ENCODE assay signal across 8 cellular contexts in the genomic region with DNA sequence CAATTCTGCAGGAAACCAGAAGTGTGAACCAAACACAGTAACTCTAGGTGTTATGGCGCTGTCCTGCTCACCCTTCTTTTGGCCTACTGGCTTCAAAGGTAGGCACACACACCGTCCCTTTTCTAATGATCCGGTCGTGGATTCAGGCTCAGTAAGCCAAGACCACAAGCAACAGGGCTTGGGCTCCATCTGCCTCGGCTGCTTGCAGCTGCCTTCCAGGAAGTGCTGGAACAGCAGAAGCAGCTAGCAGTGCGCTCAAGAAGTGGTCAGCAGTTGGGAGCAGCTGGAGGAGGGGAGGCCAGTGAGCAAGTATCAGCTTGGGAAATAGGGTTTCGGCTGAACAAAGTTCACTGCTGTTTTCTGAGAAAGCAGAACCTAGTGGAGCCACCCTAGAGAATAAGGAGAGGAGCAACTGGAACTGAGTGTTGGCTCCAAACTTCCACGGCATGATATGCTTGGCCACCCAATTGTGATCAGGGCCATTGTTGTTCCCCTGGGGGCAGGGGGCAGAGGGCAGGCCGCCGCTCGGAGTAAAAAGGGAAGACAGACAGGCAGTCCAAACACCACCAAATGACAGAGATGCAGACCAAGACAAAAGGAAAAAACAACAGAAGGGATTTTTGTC.
DNase-seq lines count a peak whose midpoint lies in the region; ATAC-seq and TF ChIP-seq lines count a peak whose summit lies in the region.

No MANE protein-coding gene starts in this region.

- peak overlapping the region; percentile 52 for H3K4me3 Mint-ChIP-seq in stimulated activated effector memory CD8-positive, alpha-beta T cell treated with anti-CD3 and anti-CD28 coated beads, Interleukin-12 subunit alpha, Interleukin-12 subunit beta, amount 100 ng/mL, for 72 hours

- H3K79me2 ChIP-seq in hepatocyte (no peaks in the 10 kb centered on the region), MM.1S (ENCODE audit: low read length) (no peaks in the 10 kb centered on the region)

- H3K9me3 Mint-ChIP-seq in stimulated activated effector memory CD8-positive, alpha-beta T cell treated with anti-CD3 and anti-CD28 coated beads, Interleukin-12 subunit alpha, Interleukin-12 subunit beta, amount 100 ng/mL, for 72 hours, result no peaks in the 10 kb centered on the region

- TF ChIP-seq CTCF in hepatocyte (IDR thresholded peaks at IDR 0.05; ENCODE audit: poor library complexity) (no peak), MM.1S (IDR thresholded peaks at IDR 0.05; ENCODE audit: low read length) (no peak)

- H3F3A ChIP-seq in MM.1S (ENCODE audit: insufficient read depth, low read length), result no peaks in the 10 kb centered on the region

- DNase-seq in DMS53 treated with DMSO at 0.1 percent for 48 hours (lab: John Stamatoyannopoulos, UW; ENCODE audit: unreplicated experiment) (peak; percentile 79), HT-29 (ENCODE audit: low spot score) (peak; percentile 82), hepatocyte (ENCODE audit: low spot score) (peak; percentile 75), NCI-H1436 (lab: John Stamatoyannopoulos, UW) (no peak), NCI-H524 (lab: John Stamatoyannopoulos, UW) (no peak), MM.1S (no peak)
- DNase-seq in activated CD8-positive, alpha-beta memory T cell treated with anti-CD3 and anti-CD28 coated beads, Interleukin-2, amount 50 U/mL, for 48 hours, result peak; percentile 65
- no peak for DNase-seq in stimulated activated effector memory CD8-positive, alpha-beta T cell treated with anti-CD3 and anti-CD28 coated beads, Interleukin-12 subunit alpha, Interleukin-12 subunit beta, amount 100 ng/mL, for 72 hours (ENCODE audit: low spot score in 2 of 2)

- H3K4me1 ChIP-seq in hepatocyte (ENCODE audit: insufficient read depth) (peaks cover 44% of the 10 kb centered on the region), MM.1S (ENCODE audit: low read length) (peaks cover 8% of the 10 kb centered on the region; the same call in 1 of the 2 replicates)

- H3K9me2 ChIP-seq in hepatocyte (replicated peaks; ENCODE audit: insufficient read depth), result no peaks in the 10 kb centered on the region
- H3K9me2 ChIP-seq in MM.1S (replicated peaks; ENCODE audit: insufficient read depth, low read length), result no peaks in the 10 kb centered on the region

- H3K9ac ChIP-seq in MM.1S (ENCODE audit: low read length), result no peak overlapping the region

- peak; percentile 45 for ATAC-seq in stimulated activated effector memory CD8-positive, alpha-beta T cell treated with anti-CD3 and anti-CD28 coated beads, Interleukin-12 subunit alpha, Interleukin-12 subunit beta, amount 100 ng/mL, for 72 hours

- H3K27ac ChIP-seq in hepatocyte (peak overlapping the region; percentile 96), MM.1S (ENCODE audit: low read length) (no peak overlapping the region)

- H3K36me3 ChIP-seq in hepatocyte (replicated peaks; ENCODE audit: insufficient read depth, low read depth) (no peaks in the 10 kb centered on the region), MM.1S (replicated peaks; ENCODE audit: insufficient read depth, low read length) (no peaks in the 10 kb centered on the region)

- H3K27me3 ChIP-seq in hepatocyte, result no peaks in the 10 kb centered on the region
- peaks cover 11% of the 10 kb centered on the region; the same call in 1 of the 2 replicates for H3K27me3 ChIP-seq in MM.1S (replicated peaks; ENCODE audit: insufficient read depth, low read length)

- H3K4me3 ChIP-seq in hepatocyte (no peak overlapping the region), MM.1S (ENCODE audit: low read length) (no peak overlapping the region)

- H4K20me1 ChIP-seq in hepatocyte (ENCODE audit: insufficient read depth, poor library complexity, severe bottlenecking) (no peaks in the 10 kb centered on the region), MM.1S (ENCODE audit: insufficient read depth, low read length) (no peaks in the 10 kb centered on the region)

- WGBS in hepatocyte (ENCODE audit: low lambda C conversion rate, missing lambda C conversion rate), result 63% methylated on average over 11 of the region's 11 CpGs

- H3K4me2 ChIP-seq in hepatocyte, result peak overlapping the region; percentile 47
- H3K4me2 ChIP-seq in MM.1S (ENCODE audit: low read depth, low read length), result no peak overlapping the region

- H3K27ac Mint-ChIP-seq in stimulated activated effector memory CD8-positive, alpha-beta T cell treated with anti-CD3 and anti-CD28 coated beads, Interleukin-12 subunit alpha, Interleukin-12 subunit beta, amount 100 ng/mL, for 72 hours, result peak overlapping the region; percentile 81

- peaks cover 5% of the 10 kb centered on the region for H3K36me3 Mint-ChIP-seq in stimulated activated effector memory CD8-positive, alpha-beta T cell treated with anti-CD3 and anti-CD28 coated beads, Interleukin-12 subunit alpha, Interleukin-12 subunit beta, amount 100 ng/mL, for 72 hours

- peaks cover 47% of the 10 kb centered on the region for H3K4me1 Mint-ChIP-seq in stimulated activated effector memory CD8-positive, alpha-beta T cell treated with anti-CD3 and anti-CD28 coated beads, Interleukin-12 subunit alpha, Interleukin-12 subunit beta, amount 100 ng/mL, for 72 hours

- H3K9me3 ChIP-seq in hepatocyte (ENCODE audit: low read depth) (no peaks in the 10 kb centered on the region), MM.1S (replicated peaks; ENCODE audit: insufficient read depth, low read length) (no peaks in the 10 kb centered on the region)

- H2AFZ ChIP-seq in hepatocyte, result no peak overlapping the region
- no peak overlapping the region for H2AFZ ChIP-seq in MM.1S (ENCODE audit: low read length)

Comparison
In these comparisons a context has a peak if more than half of its experiments do, and no peak if none do; other contexts are left out.
1. DNase-seq: peak in DMS53 treated with DMSO at 0.1 percent for 48 hours (single experiment), HT-29 (single experiment), activated CD8-positive, alpha-beta memory T cell treated with anti-CD3 and anti-CD28 coated beads, Interleukin-2, amount 50 U/mL, for 48 hours (single experiment) and hepatocyte (single experiment); none in stimulated activated effector memory CD8-positive, alpha-beta T cell treated with anti-CD3 and anti-CD28 coated beads, Interleukin-12 subunit alpha, Interleukin-12 subunit beta, amount 100 ng/mL, for 72 hours (0 of 2), NCI-H1436 (single experiment), NCI-H524 (0 of 2) and MM.1S (single experiment).